ENCODE assay signal across 11 cellular contexts in genomic region chr16:14528306-14528948, GRCh38.
DNase-seq lines count a peak whose midpoint lies in the region; ATAC-seq and TF ChIP-seq lines count a peak whose summit lies in the region.
"Had no signal": no experiment of that assay in that cellular context is flagged by ENCODE, and none has a peak within 500 bp of the region (broad histone marks: within the 10 kb centered on the region; RNA-seq: fewer than 3 reads in every experiment).

No MANE protein-coding gene starts in this region.

- H3K4me3 ChIP-seq in HCT116 (replicated peaks in 1 of 2; ENCODE audit: low read depth in 1 of 2, low read length in 2 of 2) = no peak overlapping the region
- no peak overlapping the region for H3K4me3 ChIP-seq in adrenal gland
- H3K4me3 ChIP-seq: neural progenitor cell had no signal

- no peaks in the 10 kb centered on the region for H3K9me2 ChIP-seq in HCT116 (ENCODE audit: insufficient read depth)

- H3K79me2 ChIP-seq in HCT116 (ENCODE audit: insufficient read depth, low read length) = no peaks in the 10 kb centered on the region

- no TSS peak for BruUV-seq in HCT116 (replicated peaks; lab: Mats Ljungman, UMichigan)

- no peak for ATAC-seq in HCT116
- peak; percentile 38 for ATAC-seq in left lobe of liver
- ATAC-seq in stimulated activated effector memory CD8-positive, alpha-beta T cell treated with anti-CD3 and anti-CD28 coated beads, Interleukin-12 subunit alpha, Interleukin-12 subunit beta, amount 100 ng/mL, for 72 hours = no peak
- ATAC-seq: stimulated activated naive CD8-positive, alpha-beta T cell treated with anti-CD3 and anti-CD28 coated beads, Interleukin-15, Interleukin-2, amounts not matched to agents 100 U/mL and 50 U/mL, for 24 hours had no signal

- POLR2A ChIA-PET in HCT116 (lab: Charles Lee) = no interaction called here

- H3K9me3 Mint-ChIP-seq in stimulated activated effector memory CD8-positive, alpha-beta T cell treated with anti-CD3 and anti-CD28 coated beads, Interleukin-12 subunit alpha, Interleukin-12 subunit beta, amount 100 ng/mL, for 72 hours = no peaks in the 10 kb centered on the region
- H3K9me3 Mint-ChIP-seq: dendritic cell treated with granulocyte-macrophage colony-stimulating factor and Interleukin-4, amounts not matched to agents 40 ng/mL and 50 ng/mL, for 4 days had no signal

- RAD21 ChIA-PET in HCT116 (lab: Charles Lee; ENCODE audit: low non-redundant PET in 1 of 2, low total read pairs in 2 of 2, uncharacterized antibody in 2 of 2, unreplicated experiment in 2 of 2) = no interaction called here

- H3K9me3 ChIP-seq in HCT116 (ENCODE audit: control insufficient read depth in 1 of 2, insufficient read depth in 1 of 2, low read depth in 1 of 2, low read length in 2 of 2) = no peaks in the 10 kb centered on the region
- H3K9me3 ChIP-seq in adrenal gland (replicated peaks in 1 of 3) = no peaks in the 10 kb centered on the region

- H3K4me3 Mint-ChIP-seq in stimulated activated effector memory CD8-positive, alpha-beta T cell treated with anti-CD3 and anti-CD28 coated beads, Interleukin-12 subunit alpha, Interleukin-12 subunit beta, amount 100 ng/mL, for 72 hours = no peak overlapping the region
- H3K4me3 Mint-ChIP-seq: activated CD8-positive, alpha-beta T cell treated with anti-CD3 and anti-CD28 coated beads for 36 hours; dendritic cell treated with granulocyte-macrophage colony-stimulating factor and Interleukin-4, amounts not matched to agents 40 ng/mL and 50 ng/mL, for 4 days; neural progenitor cell had no signal

- H3K36me3 Mint-ChIP-seq in stimulated activated effector memory CD8-positive, alpha-beta T cell treated with anti-CD3 and anti-CD28 coated beads, Interleukin-12 subunit alpha, Interleukin-12 subunit beta, amount 100 ng/mL, for 72 hours = peaks cover 17% of the 10 kb centered on the region

- TF ChIP-seq RAD21 in HCT116 (IDR thresholded peaks at IDR 0.05; ENCODE audit: low read depth) = no peak

- WGBS in adrenal gland, 4 donors = 48 to 58% (median 52%) methylated on average over 7 of the region's 7 CpGs

- no peaks in the 10 kb centered on the region for H3K27me3 ChIP-seq in HCT116 (ENCODE audit: insufficient read depth, low read length)
- no peaks in the 10 kb centered on the region for H3K27me3 ChIP-seq in adrenal gland
- H3K27me3 ChIP-seq: neural progenitor cell had no signal

- intact Hi-C loops in HCT116 (cut with micrococcal nuclease) = loop anchor here (1.0 to 5.0 kb wide), 3 partner anchors 156 to 605 kb away; no protein-coding TSS in a partner anchor
- intact Hi-C loops in adrenal gland (cut with DNase I) = loop anchor here (5.0 to 10.0 kb wide), 2 partner anchors 224 to 226 kb away; no protein-coding TSS in a partner anchor

- DNase-seq in HCT116 (ENCODE audit: low read depth, low spot score) = no peak
- no peak for DNase-seq in adrenal gland
- DNase-seq in left lobe of liver (ENCODE audit: low spot score) = no peak
- no peak for DNase-seq in stimulated activated effector memory CD8-positive, alpha-beta T cell treated with anti-CD3 and anti-CD28 coated beads, Interleukin-12 subunit alpha, Interleukin-12 subunit beta, amount 100 ng/mL, for 72 hours (ENCODE audit: low spot score in 2 of 2)
- DNase-seq in superior temporal gyrus (ENCODE audit: extremely low spot score) = no peak
- no peak for DNase-seq in cerebellum (ENCODE audit: low spot score)
- no peak for DNase-seq in SIG-M5 (lab: John Stamatoyannopoulos, UW)

- H3K4me1 Mint-ChIP-seq in stimulated activated effector memory CD8-positive, alpha-beta T cell treated with anti-CD3 and anti-CD28 coated beads, Interleukin-12 subunit alpha, Interleukin-12 subunit beta, amount 100 ng/mL, for 72 hours = no peaks in the 10 kb centered on the region

- H3K36me3 ChIP-seq in HCT116 (ENCODE audit: control insufficient read depth in 1 of 2, insufficient read depth in 2 of 2, low read length in 2 of 2) (no peaks in the 10 kb centered on the region), adrenal gland (replicated peaks in 1 of 2) (no peaks in the 10 kb centered on the region)
- H3K36me3 ChIP-seq: neural progenitor cell had no signal

- no peak overlapping the region for H2AFZ ChIP-seq in HCT116 (ENCODE audit: low read depth, low read length, poor library complexity, severe bottlenecking)
- H2AFZ ChIP-seq: neural progenitor cell had no signal

- CTCF ChIA-PET in HCT116 (lab: Charles Lee) = interaction anchor here (1.2 to 1.8 kb wide), 3 partner anchors 227 to 609 kb away, joined by 4 to 5 read pairs (median 4); partner anchors contain the start of gene ERCC4

- H3K27ac ChIP-seq in HCT116 (ENCODE audit: low read depth, low read length) = no peak overlapping the region; the same call in 1 of the 2 replicates
- H3K27ac ChIP-seq in adrenal gland = peak overlapping the region; percentile 52 to 83 (median 78)
- H3K27ac ChIP-seq: neural progenitor cell had no signal

- TF ChIP-seq POLR2A in HCT116 (IDR thresholded peaks at IDR 0.05; ENCODE audit: borderline replicate concordance, extremely low read depth, insufficient read depth, insufficient read length) (no peak), adrenal gland (IDR thresholded peaks at IDR 0.05) (no peak)

- H3K9ac ChIP-seq in HCT116 (ENCODE audit: low read length) = peak overlapping the region; percentile 48
- H3K9ac ChIP-seq: neural progenitor cell had no signal

- H3K4me2 ChIP-seq in HCT116 (ENCODE audit: low read length) = peak overlapping the region; percentile 66

- no peak for TF ChIP-seq CTCF in HCT116 (IDR thresholded peaks at IDR 0.05 in 2 of 3, conservative IDR thresholded peaks at IDR 0.05 in 1 of 3; ENCODE audit: borderline replicate concordance in 1 of 3, insufficient read depth in 1 of 3, low read depth in 2 of 3, low read length in 2 of 3)
- no peak for TF ChIP-seq CTCF in adrenal gland (IDR thresholded peaks at IDR 0.05)

- peaks cover 3% of the 10 kb centered on the region; the same call in 1 of the 2 replicates for H4K20me1 ChIP-seq in HCT116 (ENCODE audit: insufficient read depth)

- H3K4me1 ChIP-seq in HCT116 (ENCODE audit: control insufficient read depth in 1 of 2, insufficient read depth in 2 of 2, low read length in 2 of 2) (peaks cover 6 to 13% of the 10 kb centered on the region in 2 experiments; a peak in 3 of 4 replicates), adrenal gland (replicated peaks in 1 of 2) (peaks cover 21 to 25% of the 10 kb centered on the region in 2 donors)

- peak overlapping the region; percentile 34 for H3K27ac Mint-ChIP-seq in stimulated activated effector memory CD8-positive, alpha-beta T cell treated with anti-CD3 and anti-CD28 coated beads, Interleukin-12 subunit alpha, Interleukin-12 subunit beta, amount 100 ng/mL, for 72 hours
- H3K27ac Mint-ChIP-seq: activated CD8-positive, alpha-beta T cell treated with anti-CD3 and anti-CD28 coated beads for 36 hours; dendritic cell treated with granulocyte-macrophage colony-stimulating factor and Interleukin-4, amounts not matched to agents 40 ng/mL and 50 ng/mL, for 4 days; neural progenitor cell had no signal

TF ChIP-seq in HCT116, 20 proteins besides CTCF, POLR2A, EP300 and RAD21:
- TF ChIP-seq CEBPB (IDR thresholded peaks at IDR 0.05; ENCODE audit: low read depth) (no peak), ELF1 (IDR thresholded peaks at IDR 0.05; ENCODE audit: borderline replicate concordance, low read depth) (no peak), SP1 (IDR thresholded peaks at IDR 0.05; ENCODE audit: low read depth) (no peak), YY1 (IDR thresholded peaks at IDR 0.05; ENCODE audit: extremely low read depth, insufficient replicate concordance, low read depth, low read length) (no peak)
